ENCODE assay signal across 8 cellular contexts in genomic region chr1:231161711-231162299, GRCh38. TPM values are rescaled to one million over a fixed set of nuclear protein-coding genes. Genes with fewer than 3 reads are reported as not detected.
A peak's percentile ranks its signal among the peaks of the same experiment; 100 is the strongest.
DNase-seq lines count a peak whose midpoint lies in the region; ATAC-seq and TF ChIP-seq lines count a peak whose summit lies in the region.

TRIM67 (plus strand) TSS chr1:231162058; CDS start chr1:231162970, 912 bp downstream.

- TF ChIP-seq CTCF in chondrocyte (IDR thresholded peaks at IDR 0.05) (no peak), mesothelial cell of epicardium (IDR thresholded peaks at IDR 0.05; ENCODE audit: unreplicated experiment) (no peak), uterus (IDR thresholded peaks at IDR 0.05) (no peak)

- H3K27me3 ChIP-seq in uterus = peaks cover 15 to 19% of the 10 kb centered on the region in 2 donors

- H3K27ac ChIP-seq in uterus = no peak within 1 kb of the TSS

- H3K36me3 ChIP-seq in ES-I3 (ENCODE audit: insufficient read depth, low read length) (no peaks in the 10 kb centered on the region), uterus (no peaks in the 10 kb centered on the region)

- H3K4me3 Mint-ChIP-seq in chondrocyte (ENCODE audit: unreplicated experiment) (peak within 1 kb of the TSS; percentile 72), mesothelial cell of epicardium (peak within 1 kb of the TSS; percentile 60)

- DNase-seq in NCI-H2171 (lab: John Stamatoyannopoulos, UW) (peak; percentile 58), chondrocyte (ENCODE audit: low spot score) (no peak), mesothelial cell of epicardium (ENCODE audit: low spot score in 2 of 2, unreplicated experiment in 2 of 2) (no peak), uterus (no peak), GM19238 (ENCODE audit: insufficient read length, low spot score) (no peak)
- DNase-seq in activated CD4-positive, alpha-beta T cell treated with anti-CD3 and anti-CD28 coated beads, Interleukin-2, amount 50 U/mL, for 4 hours = no peak

- intact Hi-C loops in uterus (cut with DNase I; ENCODE audit: low total_unique reads) = no loop called here

- H3K36me3 Mint-ChIP-seq in chondrocyte (ENCODE audit: low read depth) (no peaks in the 10 kb centered on the region), mesothelial cell of epicardium (no peaks in the 10 kb centered on the region)

- no peaks in the 10 kb centered on the region for H3K27me3 Mint-ChIP-seq in chondrocyte (ENCODE audit: low read depth)
- peaks cover 85% of the 10 kb centered on the region for H3K27me3 Mint-ChIP-seq in mesothelial cell of epicardium (ENCODE audit: low read depth)

- H3K4me3 ChIP-seq in uterus = peak within 1 kb of the TSS in 1 of 2 donors; percentile 21

- H3K9me3 ChIP-seq in ES-I3 (ENCODE audit: control insufficient read depth, insufficient read depth, low read length) (no peaks in the 10 kb centered on the region; the same call in 1 of the 2 replicates), uterus (no peaks in the 10 kb centered on the region)

- no peak for ATAC-seq in HG03108 (IDR thresholded peaks at IDR 0.05; ENCODE audit: unreplicated experiment)

- H3K4me1 Mint-ChIP-seq in chondrocyte (ENCODE audit: low read depth) (peaks cover 45% of the 10 kb centered on the region), mesothelial cell of epicardium (peaks cover 18% of the 10 kb centered on the region)

- peak within 1 kb of the TSS; percentile 29; the same call in 1 of the 2 replicates for H3K9ac ChIP-seq in ES-I3 (ENCODE audit: low read depth, low read length)

- TF ChIP-seq POLR2A in uterus (IDR thresholded peaks at IDR 0.05) = no peak

- no peaks in the 10 kb centered on the region for H3K9me3 Mint-ChIP-seq in chondrocyte (ENCODE audit: low read depth)
- no peaks in the 10 kb centered on the region for H3K9me3 Mint-ChIP-seq in mesothelial cell of epicardium

- H3K4me1 ChIP-seq in ES-I3 (ENCODE audit: insufficient read depth, low read length) = no peaks in the 10 kb centered on the region
- peaks cover 0 to 20% of the 10 kb centered on the region in 2 donors for H3K4me1 ChIP-seq in uterus

- H3K27ac Mint-ChIP-seq in chondrocyte (ENCODE audit: unreplicated experiment) (peak within 1 kb of the TSS; percentile 27), mesothelial cell of epicardium (no peak within 1 kb of the TSS)

RNA-seq across cellular contexts. Expression of gene TRIM67, which starts in this region (rescaled TPM):
- total RNA-seq in chondrocyte = 1.2 to 2.9 TPM (median 1.6 TPM) in 3 replicates
- 0.04 to 0.09 TPM (median 0.07 TPM) in 3 replicates for total RNA-seq in mesothelial cell of epicardium
- total RNA-seq in uterus = 1 to 10 TPM in 1 of 4 donors, not detected in 3; 1.1 TPM
